15 cellular contexts compared by ENCODE assay signal in genomic region chr12:19166387-19166786, GRCh38. TPM values are rescaled to one million over a fixed set of nuclear protein-coding genes. Genes with fewer than 3 reads are reported as not detected.
DNase-seq lines count a peak whose midpoint lies in the region; ATAC-seq and TF ChIP-seq lines count a peak whose summit lies in the region.
"Had no signal": no experiment of that assay in that cellular context is flagged by ENCODE, and none has a peak within 500 bp of the region (broad histone marks: within the 10 kb centered on the region; RNA-seq: fewer than 3 reads in every experiment).

No MANE protein-coding gene starts in this region.

- H3K9me3 Mint-ChIP-seq in glutamatergic neuron (ENCODE audit: unreplicated experiment) (peaks cover 6% of the 10 kb centered on the region), nephron (no peaks in the 10 kb centered on the region)
- H3K9me3 Mint-ChIP-seq: CD8-positive, alpha-beta memory T cell had no signal

- no peak for DNase-seq in cardiac muscle cell (ENCODE audit: low read depth in 1 of 2, low spot score in 1 of 2)
- DNase-seq in left cardiac atrium, result no peak
- no peak for DNase-seq in glutamatergic neuron
- DNase-seq in transverse colon, result no peak
- no peak for DNase-seq in Kasumi-1 (lab: John Stamatoyannopoulos, UW)
- DNase-seq in T-helper 9 cell, result no peak
- no peak for DNase-seq in head of caudate nucleus
- DNase-seq: CD8-positive, alpha-beta memory T cell; GDM1; GM23248; NCI-H187; NCI-H2171; NCI-H446 had no signal

- H3K4me1 Mint-ChIP-seq in glutamatergic neuron (ENCODE audit: low read depth, unreplicated experiment) (peaks cover 37% of the 10 kb centered on the region), nephron (peaks cover 36% of the 10 kb centered on the region)

- intact Hi-C loops in left cardiac atrium (cut with DNase I), result loop anchor here in 1 of 2 donors (10.0 kb wide), 1 partner anchor 412 kb away; no protein-coding TSS in a partner anchor
- intact Hi-C loops in transverse colon (cut with DNase I; ENCODE audit: low total_unique reads), result no loop called here
- intact Hi-C loops in head of caudate nucleus (cut with DNase I), result no loop called here

- in situ Hi-C loops in transverse colon (cut with MboI; ENCODE audit: low pct_ligation_motif_present in 1 of 4, low pct_unique_long_range_greater_than_20kb in 1 of 4, low sequenced_read_pairs in 3 of 4), result no loop called here

- 50 to 72% methylated on average over 5 of the region's 5 CpGs for WGBS in transverse colon (ENCODE audit: low coverage in 1 of 2), 2 donors

- H3K27me3 Mint-ChIP-seq in glutamatergic neuron (ENCODE audit: unreplicated experiment) (no peaks in the 10 kb centered on the region), nephron (ENCODE audit: low read depth) (no peaks in the 10 kb centered on the region)
- H3K27me3 Mint-ChIP-seq: CD8-positive, alpha-beta memory T cell had no signal

- no peak overlapping the region for H3K4me3 ChIP-seq in cardiac muscle cell
- H3K4me3 ChIP-seq in transverse colon, result no peak overlapping the region
- H3K4me3 ChIP-seq: GM23248 had no signal

- TF ChIP-seq EP300 in transverse colon (IDR thresholded peaks at IDR 0.05; ENCODE audit: low read depth), result no peak

- no peak for TF ChIP-seq POLR2A in transverse colon (IDR thresholded peaks at IDR 0.05)

- H3K4me1 ChIP-seq in cardiac muscle cell (ENCODE audit: low read depth) (peaks cover 42% of the 10 kb centered on the region), transverse colon (peaks cover 0 to 59% (median 18%) of the 10 kb centered on the region in 4 donors)

- TF ChIP-seq CTCF in cardiac muscle cell (IDR thresholded peaks at IDR 0.05; ENCODE audit: low read depth, low read length), result no peak
- no peak for TF ChIP-seq CTCF in glutamatergic neuron (IDR thresholded peaks at IDR 0.05; ENCODE audit: partially characterized antibody, unreplicated experiment)
- no peak for TF ChIP-seq CTCF in nephron (IDR thresholded peaks at IDR 0.05; ENCODE audit: unreplicated experiment in 3 of 3)
- no peak for TF ChIP-seq CTCF in transverse colon (IDR thresholded peaks at IDR 0.05)

- H3K36me3 Mint-ChIP-seq in glutamatergic neuron (ENCODE audit: unreplicated experiment) (peaks cover 8% of the 10 kb centered on the region), nephron (ENCODE audit: low read depth) (peaks cover 16% of the 10 kb centered on the region)

- H3K27ac Mint-ChIP-seq in glutamatergic neuron (ENCODE audit: unreplicated experiment) (no peak overlapping the region), nephron (peak overlapping the region; percentile 33 to 69 (median 68))
- H3K27ac Mint-ChIP-seq: CD8-positive, alpha-beta memory T cell had no signal

- H3K9me3 ChIP-seq in cardiac muscle cell (ENCODE audit: low read depth) (no peaks in the 10 kb centered on the region), transverse colon (no peaks in the 10 kb centered on the region)

- no peaks in the 10 kb centered on the region for H3K27me3 ChIP-seq in cardiac muscle cell
- H3K27me3 ChIP-seq in transverse colon, result no peaks in the 10 kb centered on the region

- H3K27ac ChIP-seq in cardiac muscle cell (peak overlapping the region; percentile 81), transverse colon (peak overlapping the region in 3 of 4 donors; percentile 16 to 39 (median 16))
- H3K27ac ChIP-seq: GM23248, HL-60 had no signal

- H3K4me3 Mint-ChIP-seq in glutamatergic neuron (ENCODE audit: unreplicated experiment), result peak overlapping the region; percentile 70
- peak overlapping the region in 1 of 3 experiments; percentile 11 for H3K4me3 Mint-ChIP-seq in nephron
- H3K4me3 Mint-ChIP-seq: CD8-positive, alpha-beta memory T cell had no signal

- H3K36me3 ChIP-seq in cardiac muscle cell (no peaks in the 10 kb centered on the region), transverse colon (no peaks in the 10 kb centered on the region)

- no peak for ATAC-seq in left cardiac atrium

RNA-seq across cellular contexts. Expression of gene PLEKHA5, which starts 36.9 kb away (rescaled TPM):
- total RNA-seq in cardiac muscle cell (53.7 and 88.4 TPM in 2 replicates), left cardiac atrium (10 to 100 TPM; 36.9 to 53.4 TPM), glutamatergic neuron (ENCODE audit: unreplicated experiment) (314 TPM), transverse colon (10 to 100 TPM; 26.9 to 78.0 (median 39.6) TPM)
- 103 and 127 TPM in 2 replicates for polyA plus RNA-seq in cardiac muscle cell
